Comparison of ENCODE assay signal across 8 cellular contexts in genomic region chr16:8567355-8568230, GRCh38. TPM values are rescaled to one million over a fixed set of nuclear protein-coding genes. Genes with fewer than 3 reads are reported as not detected.
DNase-seq lines count a peak whose midpoint lies in the region; ATAC-seq and TF ChIP-seq lines count a peak whose summit lies in the region.

No MANE protein-coding gene starts in this region.

- H3K4me1 Mint-ChIP-seq in naive B cell: peaks cover 6 to 9% (median 7%) of the 10 kb centered on the region in 3 donors

- H3K27ac ChIP-seq in HL-60 (replicated peaks): no peak overlapping the region

- H3K4me3 Mint-ChIP-seq in naive B cell: peak overlapping the region in 2 of 8 donors; percentile 24 to 37

- DNase-seq in D341Med (ENCODE audit: low spot score): peak; percentile 77
- DNase-seq in GM20000 (ENCODE audit: low spot score): peak; percentile 84
- DNase-seq in HL-60 (ENCODE audit: low read depth in 1 of 2, low spot score in 1 of 2): peak; percentile 77 to 91
- DNase-seq in NOMO-1 treated with dmso at 0.1 percent for 144 hours (lab: John Stamatoyannopoulos, UW; ENCODE audit: unreplicated experiment): peak; percentile 83
- DNase-seq in activated CD8-positive, alpha-beta memory T cell treated with anti-CD3 and anti-CD28 coated beads for 4 hours (ENCODE audit: low read depth in 2 of 2): peak; percentile 47 to 55
- peak; percentile 89 for DNase-seq in epithelial cell of esophagus (ENCODE audit: low read depth)
- DNase-seq in naive B cell: peak; percentile 76
- peak; percentile 45 to 52 for DNase-seq in stimulated activated CD8-positive, alpha-beta memory T cell treated with anti-CD3 and anti-CD28 coated beads, Interleukin-7, amount 100 ng/mL, for 48 hours (ENCODE audit: extremely low read depth in 1 of 2, low read depth in 1 of 2)

- peaks cover 6 to 16% (median 12%) of the 10 kb centered on the region in 3 donors for H3K27me3 Mint-ChIP-seq in naive B cell

- no peaks in the 10 kb centered on the region for H3K27me3 ChIP-seq in HL-60 (ENCODE audit: insufficient read depth, poor library complexity, severe bottlenecking)

- peak overlapping the region in 3 of 6 donors; percentile 38 to 58 (median 40) for H3K27ac Mint-ChIP-seq in naive B cell

- H3K9me3 Mint-ChIP-seq in naive B cell: no peaks in the 10 kb centered on the region

- ATAC-seq in naive B cell (ENCODE audit: low read depth in 2 of 2): peak; percentile 80 to 85

- H3K4me3 ChIP-seq in HL-60 (replicated peaks; ENCODE audit: insufficient read depth, low read length) (no peak overlapping the region), epithelial cell of esophagus (ENCODE audit: low read length) (no peak overlapping the region)

- TF ChIP-seq CTCF in GM20000 (IDR thresholded peaks at IDR 0.05; ENCODE audit: extremely low read depth, missing control alignments) (peak; percentile 93), HL-60 (IDR thresholded peaks at IDR 0.05; ENCODE audit: insufficient read depth, low read length) (peak; percentile 92), epithelial cell of esophagus (IDR thresholded peaks at IDR 0.05; ENCODE audit: insufficient read depth, low read depth, low read length, missing control alignments) (peak; percentile 98)

- H3K36me3 Mint-ChIP-seq in naive B cell: no peaks in the 10 kb centered on the region

RNA-seq across cellular contexts. Expression of gene TMEM114, which starts 22.7 kb away (rescaled TPM):
- not detected for polyA plus RNA-seq in naive B cell (ENCODE audit: low read depth in 6 of 6)

RNA-seq across cellular contexts. Expression of gene METTL22, which starts 53.9 kb away (rescaled TPM):
- 10 to 100 TPM in 4 of 6 donors, 1 to 10 TPM in 2; 8.3 to 20.7 (median 13.7) TPM for polyA plus RNA-seq in naive B cell (ENCODE audit: low read depth in 6 of 6)
